In the genomic region with DNA sequence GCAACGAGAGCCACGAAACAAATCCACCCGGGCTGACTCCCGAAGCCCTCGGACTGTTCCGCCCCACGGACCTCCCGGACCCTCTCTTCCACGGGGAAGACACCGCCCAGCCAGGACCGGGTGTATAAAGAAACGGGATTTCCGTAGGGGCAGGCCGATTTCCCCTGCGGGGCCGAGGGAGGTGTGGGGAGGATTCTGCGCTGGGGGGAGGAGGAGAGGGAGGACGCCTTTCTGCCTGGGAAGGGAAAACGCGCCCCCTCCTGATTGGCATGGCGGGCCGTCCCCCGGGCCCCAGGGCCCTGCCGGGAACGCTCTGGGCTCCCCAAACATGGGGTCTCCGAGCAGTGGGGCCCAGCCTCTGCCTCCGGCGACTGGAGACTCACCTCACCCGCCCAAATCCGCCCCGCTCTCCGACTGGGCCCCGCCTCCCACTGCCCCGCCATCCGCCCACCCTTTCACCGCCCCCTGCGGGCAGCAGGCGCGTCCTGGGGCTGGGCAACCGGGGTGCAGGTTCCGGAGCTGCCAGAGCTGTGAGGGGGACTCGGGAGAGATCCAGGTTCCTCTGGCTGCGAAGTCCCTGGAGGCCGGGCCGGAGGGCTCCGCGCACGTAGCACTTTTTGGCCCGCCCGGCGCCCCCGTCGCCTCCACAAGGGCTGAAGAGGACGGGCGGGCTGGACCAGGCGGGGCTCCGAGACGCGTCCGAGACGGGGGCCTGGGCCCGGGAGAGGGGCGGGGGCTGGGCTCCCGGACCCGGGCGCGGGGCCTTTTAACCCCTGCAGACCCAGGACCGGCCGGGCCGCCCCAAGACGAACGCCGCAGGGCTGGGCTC, we compare ENCODE assay signal across 1 cellular context.
TF ChIP-seq lines count a peak whose summit lies in the region.

No MANE protein-coding gene starts in this region.

TF ChIP-seq in endothelial cell of umbilical vein, 7 proteins besides CTCF, POLR2A, EP300 and RAD21:
- no peak for TF ChIP-seq FOS (IDR thresholded peaks at IDR 0.05; ENCODE audit: borderline replicate concordance, insufficient read depth, low read length)
- no peak for TF ChIP-seq POLR2AphosphoS5 (IDR thresholded peaks at IDR 0.05; ENCODE audit: insufficient read depth, low read depth, low read length)
- no peak for TF ChIP-seq GATA2 (IDR thresholded peaks at IDR 0.05; ENCODE audit: insufficient read depth, insufficient read length, low read depth, low read length)
- TF ChIP-seq MYC (IDR thresholded peaks at IDR 0.05; ENCODE audit: low read depth, low read length): no peak
- no peak for TF ChIP-seq EZH2 (IDR thresholded peaks at IDR 0.05; ENCODE audit: borderline replicate concordance, low read depth, low read length, severe bottlenecking)
- TF ChIP-seq, protein P1, sequence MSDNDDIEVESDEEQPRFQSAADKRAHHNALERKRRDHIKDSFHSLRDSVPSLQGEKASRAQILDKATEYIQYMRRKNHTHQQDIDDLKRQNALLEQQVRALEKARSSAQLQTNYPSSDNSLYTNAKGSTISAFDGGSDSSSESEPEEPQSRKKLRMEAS (IDR thresholded peaks at IDR 0.05; ENCODE audit: insufficient read depth, insufficient read length): no peak
- TF ChIP-seq JUN (IDR thresholded peaks at IDR 0.05; ENCODE audit: borderline replicate concordance, insufficient read depth, insufficient read length, low read depth): no peak
TF ChIP-seq in endothelial cell of umbilical vein: peak in this region for 0.
